Comparison of ENCODE assay signal across 28 cellular contexts in genomic region chr2:211948932-211949331, GRCh38.
"Had no signal": no experiment of that assay in that cellular context is flagged by ENCODE, and none has a peak within 500 bp of the region (broad histone marks: within the 10 kb centered on the region; RNA-seq: fewer than 3 reads in every experiment).

No MANE protein-coding gene starts in this region.

- H3K4me3 Mint-ChIP-seq: stimulated activated effector memory CD8-positive, alpha-beta T cell treated with anti-CD3 and anti-CD28 coated beads, Interleukin-12 subunit alpha, Interleukin-12 subunit beta, amount 100 ng/mL, for 72 hours; stimulated activated memory B cell treated with anti-CD40 and anti-IgM and Interleukin-4, amounts not matched to agents 10 μg/mL and 1 μg/mL and 100 μg/mL, for 72 hours; stimulated activated naive B cell treated with anti-CD40 and anti-IgM and Interleukin-4, amounts not matched to agents 10 μg/mL and 1 μg/mL and 100 μg/mL, for 72 hours; stimulated activated naive CD8-positive, alpha-beta T cell treated with anti-CD3 and anti-CD28 coated beads, Interleukin-15, amount 100 ng/mL, for 72 hours; stimulated activated naive CD8-positive, alpha-beta T cell treated with anti-CD3 and anti-CD28 coated beads, Interleukin-15, Interleukin-2, amounts not matched to agents 100 ng/mL and 50 ng/mL, for 24 hours; type B pancreatic cell had no signal

- H3K9me3 ChIP-seq: stomach, suprapubic skin, testis, transverse colon, upper lobe of right lung, uterus, vagina had no signal

- H3K36me3 Mint-ChIP-seq: stimulated activated effector memory CD8-positive, alpha-beta T cell treated with anti-CD3 and anti-CD28 coated beads, Interleukin-12 subunit alpha, Interleukin-12 subunit beta, amount 100 ng/mL, for 72 hours; stimulated activated memory B cell treated with anti-CD40 and anti-IgM and Interleukin-4, amounts not matched to agents 10 μg/mL and 1 μg/mL and 100 μg/mL, for 72 hours; stimulated activated naive B cell treated with anti-CD40 and anti-IgM and Interleukin-4, amounts not matched to agents 10 μg/mL and 1 μg/mL and 100 μg/mL, for 72 hours; type B pancreatic cell had no signal

- H3K27me3 Mint-ChIP-seq: stimulated activated memory B cell treated with anti-CD40 and anti-IgM and Interleukin-4, amounts not matched to agents 10 μg/mL and 1 μg/mL and 100 μg/mL, for 72 hours; stimulated activated naive B cell treated with anti-CD40 and anti-IgM and Interleukin-4, amounts not matched to agents 10 μg/mL and 1 μg/mL and 100 μg/mL, for 72 hours; stimulated activated naive CD8-positive, alpha-beta T cell treated with anti-CD3 and anti-CD28 coated beads, Interleukin-15, amount 100 ng/mL, for 72 hours; stimulated activated naive CD8-positive, alpha-beta T cell treated with anti-CD3 and anti-CD28 coated beads, Interleukin-15, Interleukin-2, amounts not matched to agents 100 ng/mL and 50 ng/mL, for 24 hours; type B pancreatic cell had no signal

- FAIRE-seq: urothelium cell line had no signal

- H3K27ac Mint-ChIP-seq: stimulated activated effector memory CD8-positive, alpha-beta T cell treated with anti-CD3 and anti-CD28 coated beads, Interleukin-12 subunit alpha, Interleukin-12 subunit beta, amount 100 ng/mL, for 72 hours; stimulated activated memory B cell treated with anti-CD40 and anti-IgM and Interleukin-4, amounts not matched to agents 10 μg/mL and 1 μg/mL and 100 μg/mL, for 72 hours; stimulated activated naive B cell treated with anti-CD40 and anti-IgM and Interleukin-4, amounts not matched to agents 10 μg/mL and 1 μg/mL and 100 μg/mL, for 72 hours; stimulated activated naive CD8-positive, alpha-beta T cell treated with anti-CD3 and anti-CD28 coated beads, Interleukin-15, amount 100 ng/mL, for 72 hours; stimulated activated naive CD8-positive, alpha-beta T cell treated with anti-CD3 and anti-CD28 coated beads, Interleukin-15, Interleukin-2, amounts not matched to agents 100 ng/mL and 50 ng/mL, for 24 hours; type B pancreatic cell had no signal

- H3K9me3 Mint-ChIP-seq: stimulated activated naive B cell treated with anti-CD40 and anti-IgM and Interleukin-4, amounts not matched to agents 10 μg/mL and 1 μg/mL and 100 μg/mL, for 72 hours had no signal

- H3K4me3 ChIP-seq: stomach, suprapubic skin, testis, thoracic aorta, tibial artery, tibial nerve, transverse colon, upper lobe of left lung, upper lobe of right lung, uterus, vagina had no signal

- H3K27me3 ChIP-seq: stomach, suprapubic skin, testis, tibial artery, tibial nerve, transverse colon, upper lobe of left lung, upper lobe of right lung, uterus, vagina had no signal

- H3K36me3 ChIP-seq: stomach, suprapubic skin, thoracic aorta, tibial artery, tibial nerve, transverse colon, upper lobe of left lung, upper lobe of right lung, uterus, vagina had no signal

- H3K4me1 ChIP-seq: stomach, suprapubic skin, testis, tibial artery, tibial nerve, transverse colon, upper lobe of left lung, upper lobe of right lung, uterus, vagina had no signal

- H3K4me1 Mint-ChIP-seq: stimulated activated effector memory CD8-positive, alpha-beta T cell treated with anti-CD3 and anti-CD28 coated beads, Interleukin-12 subunit alpha, Interleukin-12 subunit beta, amount 100 ng/mL, for 72 hours; stimulated activated memory B cell treated with anti-CD40 and anti-IgM and Interleukin-4, amounts not matched to agents 10 μg/mL and 1 μg/mL and 100 μg/mL, for 72 hours; stimulated activated naive B cell treated with anti-CD40 and anti-IgM and Interleukin-4, amounts not matched to agents 10 μg/mL and 1 μg/mL and 100 μg/mL, for 72 hours; stimulated activated naive CD8-positive, alpha-beta T cell treated with anti-CD3 and anti-CD28 coated beads, Interleukin-15, amount 100 ng/mL, for 72 hours had no signal

- ATAC-seq: stimulated activated effector memory CD8-positive, alpha-beta T cell treated with anti-CD3 and anti-CD28 coated beads, Interleukin-12 subunit alpha, Interleukin-12 subunit beta, amount 100 ng/mL, for 72 hours; stimulated activated memory B cell treated with anti-CD40 and anti-IgM and Interleukin-4, amounts not matched to agents 10 μg/mL and 1 μg/mL and 100 μg/mL, for 72 hours; stimulated activated naive B cell treated with anti-CD40 and anti-IgM and Interleukin-4, amounts not matched to agents 10 μg/mL and 1 μg/mL and 100 μg/mL, for 72 hours; stimulated activated naive CD8-positive, alpha-beta T cell treated with anti-CD3 and anti-CD28 coated beads, Interleukin-15, amount 100 ng/mL, for 72 hours; stimulated activated naive CD8-positive, alpha-beta T cell treated with anti-CD3 and anti-CD28 coated beads, Interleukin-15, Interleukin-2, amounts not matched to agents 100 U/mL and 50 U/mL, for 24 hours; upper lobe of right lung had no signal

- H3K27ac ChIP-seq: stomach, suprapubic skin, testis, thoracic aorta, tibial artery, tibial nerve, transverse colon, upper lobe of left lung, upper lobe of right lung, uterus, vagina had no signal

- DNase-seq: stimulated activated CD4-positive, alpha-beta T cell treated with anti-CD3 and anti-CD28 coated beads, Interleukin-2, amount 100 ng/mL, for 48 hours; stimulated activated CD4-positive, alpha-beta T cell treated with anti-CD3 and anti-CD28 coated beads, Interleukin-4, amount 100 ng/mL, for 1 hour; stimulated activated CD4-positive, alpha-beta T cell treated with anti-CD3 and anti-CD28 coated beads, Interleukin-4, amount 100 ng/mL, for 24 hours; stimulated activated CD4-positive, alpha-beta T cell treated with anti-CD3 and anti-CD28 coated beads, Interleukin-4, amount 100 ng/mL, for 4 hours; stimulated activated CD8-positive, alpha-beta memory T cell treated with anti-CD3 and anti-CD28 coated beads, Interleukin-4, amount 100 ng/mL, for 48 hours; stimulated activated naive B cell treated with anti-CD40 and anti-IgM and Interleukin-4, amounts not matched to agents 10 μg/mL and 1 μg/mL and 100 μg/mL, for 72 hours; stimulated activated naive CD4-positive, alpha-beta T cell; stimulated activated naive CD4-positive, alpha-beta T cell treated with Interleukin-2 at 50 U/mL for 16 hours; stimulated activated naive CD8-positive, alpha-beta T cell treated with anti-CD3 and anti-CD28 coated beads, Interleukin-15, amount 100 ng/mL, for 72 hours; stimulated activated naive CD8-positive, alpha-beta T cell treated with anti-CD3 and anti-CD28 coated beads, Interleukin-15, Interleukin-2, amounts not matched to agents 100 U/mL and 50 U/mL, for 24 hours; stomach; substantia nigra; testis; tibial artery; transverse colon; trophoblast cell; upper lobe of left lung; upper lobe of right lung; uterus had no signal
